ENCODE assay signal across 8 cellular contexts in genomic region chr19:35247526-35248309, GRCh38. TPM values are rescaled to one million over a fixed set of nuclear protein-coding genes. Genes with fewer than 3 reads are reported as not detected.
A peak's percentile ranks its signal among the peaks of the same experiment; 100 is the strongest.
DNase-seq lines count a peak whose midpoint lies in the region; ATAC-seq and TF ChIP-seq lines count a peak whose summit lies in the region.

No MANE protein-coding gene starts in this region.

- H3K4me1 Mint-ChIP-seq in activated CD8-positive, alpha-beta memory T cell treated with anti-CD3 and anti-CD28 coated beads, Interleukin-2, amount 10 ng/mL, durations not matched to agents 7 days and 5 days: peaks cover 25% of the 10 kb centered on the region

- H3K9me3 Mint-ChIP-seq in activated CD8-positive, alpha-beta memory T cell treated with anti-CD3 and anti-CD28 coated beads, Interleukin-2, amount 10 ng/mL, durations not matched to agents 7 days and 5 days (ENCODE audit: low read depth): peaks cover 5% of the 10 kb centered on the region

- H3K27me3 ChIP-seq in HAP-1 (ENCODE audit: low read depth): no peaks in the 10 kb centered on the region
- H3K27me3 ChIP-seq in esophagus squamous epithelium: peaks cover 0 to 50% (median 0%) of the 10 kb centered on the region in 4 donors
- H3K27me3 ChIP-seq in neuronal stem cell (ENCODE audit: control insufficient read depth in 3 of 3, insufficient read depth in 3 of 3, low read depth in 1 of 3, low read length in 3 of 3): peaks cover 0 to 33% (median 0%) of the 10 kb centered on the region in 3 experiments

- no peak overlapping the region for H2AK5ac ChIP-seq in neuronal stem cell (ENCODE audit: low read depth, low read length)

- H4K91ac ChIP-seq in neuronal stem cell (ENCODE audit: low read depth, low read length, poor library complexity): no peak overlapping the region

- H3K4me3 Mint-ChIP-seq in activated CD8-positive, alpha-beta memory T cell treated with anti-CD3 and anti-CD28 coated beads, Interleukin-2, amount 10 ng/mL, durations not matched to agents 7 days and 5 days: peak overlapping the region; percentile 79

- H3K9me3 ChIP-seq in HAP-1 (no peaks in the 10 kb centered on the region; the same call in 1 of the 2 replicates), esophagus squamous epithelium (no peaks in the 10 kb centered on the region), neuronal stem cell (replicated peaks in 1 of 2; ENCODE audit: control insufficient read depth in 2 of 2, insufficient read depth in 1 of 2, low read depth in 1 of 2, low read length in 2 of 2) (peaks cover 0 to 7% of the 10 kb centered on the region in 2 donors)

- H3K4me1 ChIP-seq in HAP-1 (peaks cover 2% of the 10 kb centered on the region), esophagus squamous epithelium (peaks cover 0 to 37% (median 3%) of the 10 kb centered on the region in 3 donors), neuronal stem cell (ENCODE audit: control insufficient read depth in 2 of 2, insufficient read depth in 1 of 2, low read depth in 1 of 2, low read length in 2 of 2) (peaks cover 0 to 9% of the 10 kb centered on the region in 2 donors)

- TF ChIP-seq CTCF in esophagus squamous epithelium (IDR thresholded peaks at IDR 0.05): peak in 5 of 6 experiments; percentile 47 to 72 (median 64)

- H3K14ac ChIP-seq in neuronal stem cell (ENCODE audit: low read length): peak overlapping the region; percentile 27

- H3K27ac ChIP-seq in esophagus squamous epithelium (peak overlapping the region; percentile 88 to 96 (median 94)), neuronal stem cell (replicated peaks; ENCODE audit: low read length) (peak overlapping the region; percentile 84)

- in situ Hi-C loops in G401 (cut with HindIII; ENCODE audit: low sequenced_read_pairs): no loop called here
- in situ Hi-C loops in HAP-1 (cut with MboI; ENCODE audit: low sequenced_read_pairs): loop anchor here (5.0 kb wide), 1 partner anchor 85 kb away; no protein-coding TSS in a partner anchor

- H3K4me3 ChIP-seq in HAP-1: peak overlapping the region; percentile 98
- peak overlapping the region; percentile 70 to 95 (median 76) for H3K4me3 ChIP-seq in esophagus squamous epithelium
- peak overlapping the region; percentile 93 to 96 for H3K4me3 ChIP-seq in neuronal stem cell (ENCODE audit: low read length in 2 of 2)

- H2BK120ac ChIP-seq in neuronal stem cell (ENCODE audit: low read depth, low read length): peak overlapping the region; percentile 99

- H2BK5ac ChIP-seq in neuronal stem cell (ENCODE audit: low read length): peak overlapping the region; percentile 84

- no peak overlapping the region for H3K4ac ChIP-seq in neuronal stem cell (ENCODE audit: low read length)

- no peak for TF ChIP-seq POLR2A in esophagus squamous epithelium (IDR thresholded peaks at IDR 0.05)

- H3K36me3 ChIP-seq in HAP-1 (replicated peaks) (peaks cover 25% of the 10 kb centered on the region), esophagus squamous epithelium (peaks cover 0 to 24% (median 0%) of the 10 kb centered on the region in 3 donors), neuronal stem cell (replicated peaks in 1 of 2; ENCODE audit: control insufficient read depth in 2 of 2, insufficient read depth in 2 of 2, low read length in 2 of 2) (peaks cover 11 to 19% of the 10 kb centered on the region in 2 donors)

- ATAC-seq in activated CD8-positive, alpha-beta memory T cell treated with anti-CD3 and anti-CD28 coated beads, Interleukin-2, amount 10 ng/mL, durations not matched to agents 7 days and 5 days: peak; percentile 52

- CTCF ChIA-PET in activated CD8-positive, alpha-beta memory T cell treated with anti-CD3 and anti-CD28 coated beads, Interleukin-2, amount 10 ng/mL, durations not matched to agents 7 days and 5 days (lab: Charles Lee): no interaction called here

- no peak overlapping the region for H4K8ac ChIP-seq in neuronal stem cell (ENCODE audit: low read depth, low read length)

- H3K27ac Mint-ChIP-seq in activated CD8-positive, alpha-beta memory T cell treated with anti-CD3 and anti-CD28 coated beads, Interleukin-2, amount 10 ng/mL, durations not matched to agents 7 days and 5 days: peak overlapping the region; percentile 84

- peaks cover 19% of the 10 kb centered on the region for H3K36me3 Mint-ChIP-seq in activated CD8-positive, alpha-beta memory T cell treated with anti-CD3 and anti-CD28 coated beads, Interleukin-2, amount 10 ng/mL, durations not matched to agents 7 days and 5 days

- H2BK12ac ChIP-seq in neuronal stem cell (ENCODE audit: low read length): no peak overlapping the region

- WGBS in esophagus squamous epithelium, 2 donors: 3% methylated on average over 18 to 25 of the region's 42 CpGs
- no CpG with 5 or more reads among the region's 42 CpGs for WGBS in neuronal stem cell (ENCODE audit: extremely low coverage in 2 of 2, insufficient read length in 2 of 2, insufficient replicate concordance in 1 of 2), 2 donors

- H3K9ac ChIP-seq in neuronal stem cell (ENCODE audit: low read depth, low read length, poor library complexity): no peak overlapping the region

- peak overlapping the region; percentile 72 for H3K4me2 ChIP-seq in neuronal stem cell (ENCODE audit: insufficient read depth, low read length, poor library complexity, severe bottlenecking)

- peak overlapping the region; percentile 100 for H2AFZ ChIP-seq in neuronal stem cell (ENCODE audit: low read length)

- peak overlapping the region; percentile 80 for H3K18ac ChIP-seq in neuronal stem cell (ENCODE audit: low read length)

- intact Hi-C loops in esophagus squamous epithelium (cut with DNase I): no loop called here

- H3K23ac ChIP-seq in neuronal stem cell (ENCODE audit: low read depth, low read length, poor library complexity): peak overlapping the region; percentile 87

- H3K79me1 ChIP-seq in neuronal stem cell (ENCODE audit: low read depth, low read length): peaks cover 9% of the 10 kb centered on the region

- peak overlapping the region; percentile 25 for H2BK15ac ChIP-seq in neuronal stem cell (ENCODE audit: low read length)

- DNase-seq in G401 (ENCODE audit: low spot score) (peak; percentile 46), HAP-1 (ENCODE audit: low spot score in 2 of 2) (peak; percentile 73 to 93), NCI-H2029 treated with DMSO at 0.1 percent for 48 hours (lab: John Stamatoyannopoulos, UW) (peak; percentile 63), esophagus squamous epithelium (lab: John Stamatoyannopoulos, UW) (no peak), neuronal stem cell (ENCODE audit: low spot score) (peak; percentile 88), GM03348 (ENCODE audit: low spot score) (no peak), MV-4-11 (lab: John Stamatoyannopoulos, UW) (no peak)
- DNase-seq in activated CD8-positive, alpha-beta memory T cell treated with anti-CD3 and anti-CD28 coated beads, Interleukin-2, amount 10 ng/mL, durations not matched to agents 7 days and 5 days: peak; percentile 57

- peaks cover 44% of the 10 kb centered on the region for H3K27me3 Mint-ChIP-seq in activated CD8-positive, alpha-beta memory T cell treated with anti-CD3 and anti-CD28 coated beads, Interleukin-2, amount 10 ng/mL, durations not matched to agents 7 days and 5 days

RNA-seq across cellular contexts. Expression of gene LSR, which starts 1.1 kb away (rescaled TPM):
- 16.7 and 18.7 TPM in 2 replicates for total RNA-seq in G401 (2014; rRNA removed; shearing (Covaris generic))
- 10 to 100 TPM in 1 of 2 experiments, 1 to 10 TPM in 1; 7.2 to 10.0 TPM for total RNA-seq in activated CD8-positive, alpha-beta memory T cell treated with anti-CD3 and anti-CD28 coated beads, Interleukin-2, amount 10 ng/mL, durations not matched to agents 7 days and 5 days
- 100 to 1,000 TPM in 1 of 4 donors, 10 to 100 TPM in 3; 36.0 to 113 (median 79.4) TPM for total RNA-seq in esophagus squamous epithelium
- polyA plus RNA-seq in neuronal stem cell (2013, experiment 1 of 2): 36.5 TPM
- polyA plus RNA-seq in neuronal stem cell (2013, experiment 2 of 2): 37.1 TPM

RNA-seq across cellular contexts. Expression of gene FAM187B, which starts 19.2 kb away (rescaled TPM):
- not detected in 2 replicates for total RNA-seq in G401 (2014; rRNA removed; shearing (Covaris generic))
- not detected for total RNA-seq in activated CD8-positive, alpha-beta memory T cell treated with anti-CD3 and anti-CD28 coated beads, Interleukin-2, amount 10 ng/mL, durations not matched to agents 7 days and 5 days
- total RNA-seq in esophagus squamous epithelium: not detected
- not detected for polyA plus RNA-seq in neuronal stem cell (2013, experiment 1 of 2)
- polyA plus RNA-seq in neuronal stem cell (2013, experiment 2 of 2): not detected

RNA-seq across cellular contexts. Expression of gene USF2, which starts 21.0 kb away (rescaled TPM):
- 90.7 and 98.8 TPM in 2 replicates for total RNA-seq in G401 (2014; rRNA removed; shearing (Covaris generic))
- total RNA-seq in activated CD8-positive, alpha-beta memory T cell treated with anti-CD3 and anti-CD28 coated beads, Interleukin-2, amount 10 ng/mL, durations not matched to agents 7 days and 5 days: 100 to 1,000 TPM; 138 to 154 TPM
- 10 to 100 TPM; 56.1 to 79.7 (median 59.0) TPM for total RNA-seq in esophagus squamous epithelium
- 132 TPM for polyA plus RNA-seq in neuronal stem cell (2013, experiment 1 of 2)
- 132 TPM for polyA plus RNA-seq in neuronal stem cell (2013, experiment 2 of 2)

RNA-seq across cellular contexts. Expression of gene HAMP, which starts 34.6 kb away (rescaled TPM):
- not detected in 2 replicates for total RNA-seq in G401 (2014; rRNA removed; shearing (Covaris generic))
- under 1 TPM; 0.55 to 0.77 TPM for total RNA-seq in activated CD8-positive, alpha-beta memory T cell treated with anti-CD3 and anti-CD28 coated beads, Interleukin-2, amount 10 ng/mL, durations not matched to agents 7 days and 5 days
- not detected for total RNA-seq in esophagus squamous epithelium
- polyA plus RNA-seq in neuronal stem cell (2013, experiment 1 of 2): not detected
- polyA plus RNA-seq in neuronal stem cell (2013, experiment 2 of 2): 0.01 TPM

RNA-seq across cellular contexts. Expression of gene MAG, which starts 44.2 kb away (rescaled TPM):
- total RNA-seq in G401 (2014; rRNA removed; shearing (Covaris generic)): not detected in 2 replicates
- under 1 TPM in 1 of 2 experiments, not detected in 1; 0.26 TPM for total RNA-seq in activated CD8-positive, alpha-beta memory T cell treated with anti-CD3 and anti-CD28 coated beads, Interleukin-2, amount 10 ng/mL, durations not matched to agents 7 days and 5 days
- 1 to 10 TPM in 1 of 4 donors, not detected in 3; 2.3 TPM for total RNA-seq in esophagus squamous epithelium
- not detected for polyA plus RNA-seq in neuronal stem cell (2013, experiment 1 of 2)
- polyA plus RNA-seq in neuronal stem cell (2013, experiment 2 of 2): not detected

Comparison
In these comparisons a context has a peak if more than half of its experiments do, and no peak if none do; other contexts are left out.
1. DNase-seq: peak in G401 (single experiment), HAP-1 (2 of 2), NCI-H2029 treated with DMSO at 0.1 percent for 48 hours (single experiment), activated CD8-positive, alpha-beta memory T cell treated with anti-CD3 and anti-CD28 coated beads, Interleukin-2, amount 10 ng/mL, durations not matched to agents 7 days and 5 days (single experiment) and neuronal stem cell (single experiment); none in esophagus squamous epithelium (single experiment), GM03348 (single experiment) and MV-4-11 (single experiment).
2. Peak in every context shown above with its lines, with median percentiles within 50 percentile points of each other: H3K4me3 ChIP-seq.